In genomic region chr12:89663577-89664357, GRCh38 we compare ENCODE assay signal across 1 cellular context.
TF ChIP-seq lines count a peak whose summit lies in the region.

No MANE protein-coding gene starts in this region.

TF ChIP-seq in K562, 482 proteins besides CTCF, POLR2A, EP300 and RAD21 (continued from another document and continues in another):
- TF ChIP-seq E2F3 (CRISPR knock-in tag; IDR thresholded peaks at IDR 0.05) (no peak), ZNF551 (CRISPR knock-in tag; IDR thresholded peaks at IDR 0.05) (no peak), HNRNPL (IDR thresholded peaks at IDR 0.05; ENCODE audit: low read depth, low read length) (no peak), SFPQ (IDR thresholded peaks at IDR 0.05; ENCODE audit: low read depth, low read length) (no peak), CBX3 (IDR thresholded peaks at IDR 0.05; ENCODE audit: borderline replicate concordance in 1 of 2, low read length in 2 of 2) (no peak), ZNF280B (CRISPR knock-in tag; IDR thresholded peaks at IDR 0.05) (no peak), ZBTB12 (CRISPR knock-in tag; IDR thresholded peaks at IDR 0.05) (no peak), ZSCAN32 (CRISPR knock-in tag; IDR thresholded peaks at IDR 0.05) (peak; percentile 99), MCM7 (IDR thresholded peaks at IDR 0.05) (no peak), BCOR (IDR thresholded peaks at IDR 0.05) (no peak), POLR2G (IDR thresholded peaks at IDR 0.05; ENCODE audit: low read depth, low read length) (no peak), GATA2 (CRISPR knock-in tag; IDR thresholded peaks at IDR 0.05) (no peak), FIP1L1 (IDR thresholded peaks at IDR 0.05; ENCODE audit: low read depth, low read length, poor library complexity, severe bottlenecking) (no peak), NBN (IDR thresholded peaks at IDR 0.05; ENCODE audit: low read depth) (peak; percentile 82; the same call in 1 of the 2 replicates), ATF2 (CRISPR knock-in tag; IDR thresholded peaks at IDR 0.05) (no peak), ZNF217 (CRISPR knock-in tag; IDR thresholded peaks at IDR 0.05) (no peak), ZBTB7A (IDR thresholded peaks at IDR 0.05; ENCODE audit: borderline replicate concordance, control insufficient read depth, low read depth, low read length) (no peak), ZNF324 (CRISPR knock-in tag; IDR thresholded peaks at IDR 0.05) (no peak), SMAD3 (CRISPR knock-in tag; conservative IDR thresholded peaks at IDR 0.05) (no peak), BCL6 (CRISPR knock-in tag; IDR thresholded peaks at IDR 0.05) (no peak), IRF1 (CRISPR knock-in tag; IDR thresholded peaks at IDR 0.05; ENCODE audit: borderline replicate concordance) (no peak), CREB3 (tag; conservative IDR thresholded peaks at IDR 0.05; ENCODE audit: low read depth) (no peak), E2F8 (IDR thresholded peaks at IDR 0.05; ENCODE audit: low read depth, partially characterized antibody) (peak; percentile 33), ZBTB9 (CRISPR knock-in tag; IDR thresholded peaks at IDR 0.05) (no peak), ILF3 (IDR thresholded peaks at IDR 0.05; ENCODE audit: borderline replicate concordance) (no peak), REST (CRISPR knock-in tag; IDR thresholded peaks at IDR 0.05; ENCODE audit: low read depth) (no peak), ZNF444 (CRISPR knock-in tag; IDR thresholded peaks at IDR 0.05) (no peak), ID3 (CRISPR knock-in tag; IDR thresholded peaks at IDR 0.05) (no peak), ID3 (tag; IDR thresholded peaks at IDR 0.05) (no peak), ZNF311 (CRISPR knock-in tag; IDR thresholded peaks at IDR 0.05) (no peak), HMG20A (CRISPR knock-in tag; conservative IDR thresholded peaks at IDR 0.05) (no peak), ZNF586 (CRISPR knock-in tag; conservative IDR thresholded peaks at IDR 0.05) (no peak), RBM14 (IDR thresholded peaks at IDR 0.05; ENCODE audit: borderline replicate concordance, insufficient read depth, low read depth, low read length) (no peak), HIVEP1 (CRISPR knock-in tag; IDR thresholded peaks at IDR 0.05) (no peak), ZNF644 (tag; IDR thresholded peaks at IDR 0.05; ENCODE audit: low read depth) (no peak), KLF10 (CRISPR knock-in tag; IDR thresholded peaks at IDR 0.05) (no peak), TAF15 (IDR thresholded peaks at IDR 0.05; ENCODE audit: low read depth, low read length) (no peak), ATF3 (IDR thresholded peaks at IDR 0.05) (peak; percentile 94), ATF3 (CRISPR knock-in tag; conservative IDR thresholded peaks at IDR 0.05) (no peak), MYBL2 (IDR thresholded peaks at IDR 0.05; ENCODE audit: low read depth) (no peak), MYBL2 (CRISPR knock-in tag; IDR thresholded peaks at IDR 0.05; ENCODE audit: borderline replicate concordance) (no peak), PTBP1 (IDR thresholded peaks at IDR 0.05; ENCODE audit: low read depth, low read length) (no peak), ZFP30 (CRISPR knock-in tag; IDR thresholded peaks at IDR 0.05; ENCODE audit: borderline replicate concordance) (no peak), PHTF2 (CRISPR knock-in tag; IDR thresholded peaks at IDR 0.05) (no peak), ZNF143 (CRISPR knock-in tag; IDR thresholded peaks at IDR 0.05) (no peak), HNRNPH1 (optimal IDR thresholded peaks at IDR 0.05; ENCODE audit: low read depth, low read length) (no peak), RHOXF2B (CRISPR knock-in tag; conservative IDR thresholded peaks at IDR 0.05) (no peak), E2F4 (CRISPR knock-in tag; IDR thresholded peaks at IDR 0.05; ENCODE audit: low read depth) (no peak), MYNN (IDR thresholded peaks at IDR 0.05) (no peak), MYNN (CRISPR knock-in tag; IDR thresholded peaks at IDR 0.05) (no peak)
